21 cellular contexts compared by ENCODE assay signal in the genomic region with DNA sequence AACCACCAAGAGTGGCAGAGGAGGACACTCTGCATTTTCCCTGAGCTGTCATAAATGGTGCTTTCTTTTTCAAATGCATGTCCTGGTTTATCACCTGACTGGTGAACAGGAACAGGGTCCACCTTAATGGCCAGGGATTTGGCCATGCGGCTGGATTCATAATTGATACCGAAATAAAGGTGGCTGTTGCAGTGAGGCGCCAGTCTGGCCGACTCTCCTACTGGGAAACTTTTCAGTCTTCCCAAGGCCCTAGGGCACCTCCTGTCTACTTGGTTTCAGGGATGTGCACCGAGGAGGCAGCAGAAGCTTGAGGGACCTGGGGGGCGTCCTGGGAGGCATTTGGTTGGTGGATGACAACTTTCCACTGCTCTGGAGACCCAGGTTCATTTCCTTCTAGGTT. TPM values are rescaled to one million over a fixed set of nuclear protein-coding genes. Genes with fewer than 3 reads are reported as not detected.
DNase-seq lines count a peak whose midpoint lies in the region; ATAC-seq and TF ChIP-seq lines count a peak whose summit lies in the region.
"Had no signal": no experiment of that assay in that cellular context is flagged by ENCODE, and none has a peak within 500 bp of the region (broad histone marks: within the 10 kb centered on the region; RNA-seq: fewer than 3 reads in every experiment).

No MANE protein-coding gene starts in this region.

- no peak overlapping the region for H3K27ac ChIP-seq in breast epithelium
- H3K27ac ChIP-seq in mucosa of rectum (ENCODE audit: low read depth in 2 of 2, low read length in 2 of 2), result peak overlapping the region; percentile 49 to 54
- no peak overlapping the region for H3K27ac ChIP-seq in MM.1S (ENCODE audit: low read length)
- H3K27ac ChIP-seq: brain microvascular endothelial cell, epithelial cell of prostate, left ventricle myocardium inferior had no signal

- H3K27me3 Mint-ChIP-seq in MCF 10A (ENCODE audit: insufficient read depth, unreplicated experiment) (no peaks in the 10 kb centered on the region), endothelial cell (ENCODE audit: unreplicated experiment) (peaks cover 8% of the 10 kb centered on the region)

- H3K4me1 ChIP-seq in breast epithelium (no peaks in the 10 kb centered on the region), mucosa of rectum (ENCODE audit: control insufficient read depth in 2 of 2, insufficient read depth in 2 of 2, low read length in 2 of 2) (peaks cover 10 to 11% of the 10 kb centered on the region in 2 donors), MM.1S (ENCODE audit: low read length) (no peaks in the 10 kb centered on the region)

- CTCF ChIA-PET in MCF 10A (lab: Yijun Ruan, JAX), result interaction anchor here (0.6 to 4.5 kb wide), 6 partner anchors 8 to 136 kb away, joined by 3 to 24 read pairs (median 4); no protein-coding TSS in a partner anchor

- TF ChIP-seq POLR2A in breast epithelium (IDR thresholded peaks at IDR 0.05), result no peak

- H3K27me3 ChIP-seq in breast epithelium (no peaks in the 10 kb centered on the region), mucosa of rectum (ENCODE audit: control insufficient read depth in 2 of 2, insufficient read depth in 2 of 2, low read length in 2 of 2) (no peaks in the 10 kb centered on the region), MM.1S (replicated peaks; ENCODE audit: insufficient read depth, low read length) (no peaks in the 10 kb centered on the region)
- H3K27me3 ChIP-seq: brain microvascular endothelial cell had no signal

- H3K36me3 ChIP-seq in breast epithelium (no peaks in the 10 kb centered on the region), mucosa of rectum (ENCODE audit: control insufficient read depth in 2 of 2, insufficient read depth in 2 of 2, low read length in 2 of 2) (peaks cover 0 to 2% of the 10 kb centered on the region in 2 donors), MM.1S (replicated peaks; ENCODE audit: insufficient read depth, low read length) (no peaks in the 10 kb centered on the region)
- H3K36me3 ChIP-seq: brain microvascular endothelial cell, left ventricle myocardium inferior had no signal

- H3K79me2 ChIP-seq in MM.1S (ENCODE audit: low read length), result no peaks in the 10 kb centered on the region

- H3K27ac Mint-ChIP-seq in MCF 10A (ENCODE audit: low read depth, unreplicated experiment) (peak overlapping the region; percentile 85), endothelial cell (ENCODE audit: unreplicated experiment) (peak overlapping the region; percentile 77)
- H3K27ac Mint-ChIP-seq: activated CD4-positive, alpha-beta memory T cell treated with anti-CD3 and anti-CD28 coated beads for 36 hours; activated T-cell treated with anti-CD3 and anti-CD28 coated beads, Interleukin-2, amount 50 U/mL, for 72 hours; CD4-positive, alpha-beta T cell; natural killer cell treated with Interleukin-12 subunit alpha and Interleukin-12 subunit beta and Interleukin-15 and Interleukin-18, amount 100 ng/mL, for 72 hours; stimulated activated naive B cell treated with anti-CD40 and anti-IgM and Interleukin-4, amounts not matched to agents 10 μg/mL and 1 μg/mL and 100 μg/mL, for 72 hours had no signal

- POLR2A ChIA-PET in MCF 10A (lab: Yijun Ruan, JAX), result interaction anchor here (0.7 to 1.6 kb wide), 4 partner anchors 16 to 35 kb away, joined by 3 to 5 read pairs (median 4); no protein-coding TSS in a partner anchor

- peaks cover 42% of the 10 kb centered on the region for H3K4me1 Mint-ChIP-seq in MCF 10A (ENCODE audit: insufficient read depth, unreplicated experiment)
- H3K4me1 Mint-ChIP-seq in endothelial cell (ENCODE audit: unreplicated experiment), result peaks cover 21% of the 10 kb centered on the region
- H3K4me1 Mint-ChIP-seq: stimulated activated naive B cell treated with anti-CD40 and anti-IgM and Interleukin-4, amounts not matched to agents 10 μg/mL and 1 μg/mL and 100 μg/mL, for 72 hours had no signal

- H3K36me3 Mint-ChIP-seq in MCF 10A (ENCODE audit: insufficient read depth, unreplicated experiment) (peaks cover 5% of the 10 kb centered on the region), endothelial cell (ENCODE audit: low read depth, unreplicated experiment) (peaks cover 7% of the 10 kb centered on the region)
- H3K36me3 Mint-ChIP-seq: activated CD4-positive, alpha-beta memory T cell treated with anti-CD3 and anti-CD28 coated beads for 36 hours; natural killer cell treated with Interleukin-12 subunit alpha and Interleukin-12 subunit beta and Interleukin-15 and Interleukin-18, amount 100 ng/mL, for 72 hours; stimulated activated naive B cell treated with anti-CD40 and anti-IgM and Interleukin-4, amounts not matched to agents 10 μg/mL and 1 μg/mL and 100 μg/mL, for 72 hours had no signal

- no peak overlapping the region for H3K4me2 ChIP-seq in MM.1S (ENCODE audit: low read depth, low read length)

- no peak for DNase-seq in MCF 10A (ENCODE audit: unreplicated experiment)
- DNase-seq in breast epithelium (ENCODE audit: low spot score in 2 of 2), result no peak
- no peak for DNase-seq in endothelial cell (ENCODE audit: low spot score)
- DNase-seq in MM.1S, result no peak
- no peak for DNase-seq in Ammon's horn (ENCODE audit: low spot score)
- DNase-seq: activated CD4-positive, alpha-beta memory T cell treated with anti-CD3 and anti-CD28 coated beads for 36 hours; activated naive CD4-positive, alpha-beta T cell treated with Interleukin-2 at 50 U/mL for 16 hours; activated T-cell treated with anti-CD3 and anti-CD28 coated beads, Interleukin-2, amount 50 U/mL, for 72 hours; CD4-positive, alpha-beta T cell; islet precursor cell; left ventricle myocardium inferior; NCI-H1092; NCI-H187; stimulated activated naive B cell treated with anti-CD40 and anti-IgM and Interleukin-4, amounts not matched to agents 10 μg/mL and 1 μg/mL and 100 μg/mL, for 72 hours; substantia nigra had no signal

- H3K9ac ChIP-seq in mucosa of rectum (ENCODE audit: low read depth in 1 of 2, low read length in 2 of 2), result no peak overlapping the region
- H3K9ac ChIP-seq in MM.1S (ENCODE audit: low read length), result no peak overlapping the region

- H3K9me3 ChIP-seq in breast epithelium, result no peaks in the 10 kb centered on the region
- H3K9me3 ChIP-seq in mucosa of rectum (ENCODE audit: control insufficient read depth in 2 of 2, low read length in 2 of 2), result no peaks in the 10 kb centered on the region
- H3K9me3 ChIP-seq in MM.1S (replicated peaks; ENCODE audit: insufficient read depth, low read length), result no peaks in the 10 kb centered on the region
- H3K9me3 ChIP-seq: left ventricle myocardium inferior had no signal

- H3K4me3 Mint-ChIP-seq in MCF 10A (ENCODE audit: unreplicated experiment) (no peak overlapping the region), endothelial cell (ENCODE audit: unreplicated experiment) (no peak overlapping the region)
- H3K4me3 Mint-ChIP-seq: activated CD4-positive, alpha-beta memory T cell treated with anti-CD3 and anti-CD28 coated beads for 36 hours; activated T-cell treated with anti-CD3 and anti-CD28 coated beads, Interleukin-2, amount 50 U/mL, for 72 hours; CD4-positive, alpha-beta T cell; natural killer cell treated with Interleukin-12 subunit alpha and Interleukin-12 subunit beta and Interleukin-15 and Interleukin-18, amount 100 ng/mL, for 72 hours; stimulated activated naive B cell treated with anti-CD40 and anti-IgM and Interleukin-4, amounts not matched to agents 10 μg/mL and 1 μg/mL and 100 μg/mL, for 72 hours had no signal

- no peaks in the 10 kb centered on the region for H3K9me3 Mint-ChIP-seq in MCF 10A (ENCODE audit: unreplicated experiment)
- H3K9me3 Mint-ChIP-seq in endothelial cell (ENCODE audit: unreplicated experiment), result no peaks in the 10 kb centered on the region
- H3K9me3 Mint-ChIP-seq: activated CD4-positive, alpha-beta memory T cell treated with anti-CD3 and anti-CD28 coated beads for 36 hours; activated T-cell treated with anti-CD3 and anti-CD28 coated beads, Interleukin-2, amount 50 U/mL, for 72 hours; natural killer cell treated with Interleukin-12 subunit alpha and Interleukin-12 subunit beta and Interleukin-15 and Interleukin-18, amount 100 ng/mL, for 72 hours had no signal

- H3K9me2 ChIP-seq in MM.1S (replicated peaks; ENCODE audit: insufficient read depth, low read length), result no peaks in the 10 kb centered on the region

- ATAC-seq in GM18909 (IDR thresholded peaks at IDR 0.05; ENCODE audit: poor library complexity, unreplicated experiment) (no peak), HG02938 (IDR thresholded peaks at IDR 0.05; ENCODE audit: unreplicated experiment) (no peak)
- ATAC-seq: activated T-cell treated with anti-CD3 and anti-CD28 coated beads, Interleukin-2, amount 50 U/mL, for 72 hours; stimulated activated naive B cell treated with anti-CD40 and anti-IgM and Interleukin-4, amounts not matched to agents 10 μg/mL and 1 μg/mL and 100 μg/mL, for 72 hours had no signal

- TF ChIP-seq CTCF in MCF 10A (IDR thresholded peaks at IDR 0.05; ENCODE audit: unreplicated experiment) (no peak), breast epithelium (IDR thresholded peaks at IDR 0.05) (no peak), endothelial cell (IDR thresholded peaks at IDR 0.05; ENCODE audit: unreplicated experiment) (no peak), MM.1S (IDR thresholded peaks at IDR 0.05; ENCODE audit: low read length) (no peak)

- no TSS peak for BruUV-seq in MCF 10A (replicated peaks; lab: Mats Ljungman, UMichigan)

- H3K4me3 ChIP-seq in breast epithelium, result no peak overlapping the region
- peak overlapping the region in 1 of 2 donors; percentile 28 for H3K4me3 ChIP-seq in mucosa of rectum (ENCODE audit: low read length in 2 of 2)
- no peak overlapping the region for H3K4me3 ChIP-seq in MM.1S (ENCODE audit: low read length)
- H3K4me3 ChIP-seq: left ventricle myocardium inferior had no signal

- no peaks in the 10 kb centered on the region for H3F3A ChIP-seq in MM.1S (ENCODE audit: insufficient read depth, low read length)

- intact Hi-C loops in MCF 10A (cut with micrococcal nuclease) (no loop called here), breast epithelium (cut with DNase I; ENCODE audit: low total_unique reads) (no loop called here)

- no peaks in the 10 kb centered on the region for H4K20me1 ChIP-seq in MM.1S (ENCODE audit: insufficient read depth, low read length)

- H2AFZ ChIP-seq in MM.1S (ENCODE audit: low read length), result no peak overlapping the region

RNA-seq across cellular contexts. Expression of gene FIGNL1, which starts 46.4 kb away (rescaled TPM):
- total RNA-seq in MCF 10A (2022) (10.7 and 14.5 TPM in 2 replicates), breast epithelium (10 to 100 TPM; 10.8 to 13.1 (median 11.7) TPM), endothelial cell (ENCODE audit: unreplicated experiment) (18.4 TPM)

Comparison
In these comparisons a context has a peak if more than half of its experiments do, and no peak if none do; other contexts are left out.
1. H3K27ac ChIP-seq: peak in mucosa of rectum (2 of 2); none in breast epithelium (0 of 2) and MM.1S (single experiment).